ENCODE assay signal across 8 cellular contexts in the genomic region with DNA sequence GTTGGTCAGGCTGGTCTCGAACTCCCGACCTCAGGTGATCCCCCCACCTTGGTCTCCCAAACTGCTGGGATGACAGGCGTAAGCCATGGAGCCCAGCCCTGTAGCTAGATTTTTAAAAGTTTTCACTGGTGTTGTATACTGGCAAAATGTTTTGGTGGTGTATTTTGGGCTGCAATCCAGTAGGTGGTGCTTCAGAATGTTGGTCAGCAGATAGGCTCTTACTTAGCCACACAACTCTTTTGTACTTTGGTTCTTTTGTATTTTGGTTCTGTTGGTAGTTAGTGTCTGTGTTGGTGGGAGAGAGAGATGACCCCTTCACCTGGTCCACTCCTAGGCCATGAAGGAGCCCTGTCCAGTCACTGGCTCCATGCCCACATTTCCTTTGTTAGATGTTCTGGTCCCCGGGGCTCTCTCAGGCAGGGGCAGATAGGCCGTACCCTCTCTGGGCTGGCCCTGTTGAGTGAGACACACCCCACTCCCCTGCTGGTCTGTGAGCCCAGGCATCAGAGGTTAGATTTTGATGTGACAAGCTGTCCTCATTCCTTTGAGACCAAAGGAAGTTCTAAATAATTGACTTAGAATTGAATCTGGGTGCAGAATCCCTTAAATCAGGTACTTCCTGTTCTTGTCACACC.
A peak's percentile ranks its signal among the peaks of the same experiment; 100 is the strongest.
DNase-seq lines count a peak whose midpoint lies in the region; ATAC-seq and TF ChIP-seq lines count a peak whose summit lies in the region.

No MANE protein-coding gene starts in this region.

- H3K4me3 ChIP-seq in lower leg skin (ENCODE audit: low read depth, poor library complexity, severe bottlenecking): no peak overlapping the region

- TF ChIP-seq CTCF in AG09319 (IDR thresholded peaks at IDR 0.05; ENCODE audit: low read depth, low read length) (peak; percentile 48), GM20000 (IDR thresholded peaks at IDR 0.05; ENCODE audit: extremely low read depth, missing control alignments) (peak; percentile 11), lower leg skin (IDR thresholded peaks at IDR 0.05) (no peak)

- no peak for ATAC-seq in HG03469 (IDR thresholded peaks at IDR 0.05; ENCODE audit: unreplicated experiment)
- ATAC-seq in GM18520 (IDR thresholded peaks at IDR 0.05; ENCODE audit: unreplicated experiment): no peak

- 88 to 92% methylated on average over 5 of the region's 5 CpGs for WGBS in lower leg skin, 2 donors

- intact Hi-C loops in lower leg skin (cut with DNase I; ENCODE audit: low total_unique reads): no loop called here

- TF ChIP-seq POLR2A in lower leg skin (IDR thresholded peaks at IDR 0.05): no peak

- no peak for DNase-seq in AG09319 (ENCODE audit: extremely low read depth, low read depth)
- peak; percentile 11 for DNase-seq in GM20000 (ENCODE audit: low spot score)
- DNase-seq in NCI-H526 treated with DMSO at 0.1 percent for 48 hours (lab: John Stamatoyannopoulos, UW): peak; percentile 57
- peak; percentile 23 for DNase-seq in fibroblast of the conjunctiva (ENCODE audit: low read depth)
- DNase-seq in NCI-H2227 treated with DMSO at 0.1 percent for 48 hours (lab: John Stamatoyannopoulos, UW): no peak
- no peak for DNase-seq in lower leg skin (ENCODE audit: low spot score in 2 of 2)

Comparison
In these comparisons a context has a peak if more than half of its experiments do, and no peak if none do; other contexts are left out.
1. DNase-seq: peak in GM20000 (single experiment), NCI-H526 treated with DMSO at 0.1 percent for 48 hours (single experiment) and fibroblast of the conjunctiva (single experiment); none in AG09319 (single experiment), NCI-H2227 treated with DMSO at 0.1 percent for 48 hours (single experiment) and lower leg skin (0 of 2).
2. CTCF ChIP-seq: peak in AG09319 (single experiment) and GM20000 (single experiment); none in lower leg skin (0 of 3).